ENCODE assay signal across 9 cellular contexts in the genomic region with DNA sequence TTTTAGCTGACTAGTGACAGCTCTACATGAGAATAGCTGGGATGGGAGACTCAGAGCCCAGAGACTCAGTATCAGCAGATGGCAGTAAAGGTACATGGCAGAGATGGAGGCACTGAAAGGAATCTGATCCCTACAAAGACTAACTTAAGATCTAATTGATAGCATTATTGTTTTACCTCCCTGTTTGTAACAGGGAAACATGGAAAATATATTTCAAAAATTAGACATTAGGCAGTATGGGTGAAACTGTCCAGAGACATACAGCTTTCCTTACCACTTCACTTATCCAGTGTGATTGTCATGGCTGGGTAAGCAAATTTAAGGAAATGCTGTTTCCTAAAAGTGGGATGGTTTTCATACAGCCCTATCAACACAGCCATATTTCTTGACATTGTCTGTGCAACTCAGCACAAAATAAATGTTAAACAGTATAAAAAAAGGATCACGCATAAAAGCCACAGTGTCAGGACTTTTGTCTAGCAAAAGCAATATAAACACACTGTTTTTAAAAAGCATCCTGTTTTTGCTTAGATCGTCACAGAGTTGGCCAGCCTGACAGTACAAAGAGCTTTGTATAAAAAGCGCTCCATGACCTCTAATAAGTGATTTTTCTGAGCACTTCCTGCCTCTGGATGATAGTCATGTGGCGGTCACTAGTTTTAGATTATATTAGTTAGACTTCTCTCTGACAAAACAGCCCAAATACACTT.
DNase-seq lines count a peak whose midpoint lies in the region; ATAC-seq and TF ChIP-seq lines count a peak whose summit lies in the region.
"Had no signal": no experiment of that assay in that cellular context is flagged by ENCODE, and none has a peak within 500 bp of the region (broad histone marks: within the 10 kb centered on the region; RNA-seq: fewer than 3 reads in every experiment).

No MANE protein-coding gene starts in this region.

- TF ChIP-seq CTCF in GM12865 (IDR thresholded peaks at IDR 0.05; ENCODE audit: insufficient read depth, low read depth, low read length, missing control alignments) (peak; percentile 58), astrocyte of the cerebellum (IDR thresholded peaks at IDR 0.05; ENCODE audit: low read depth, low read length, missing control alignments) (peak; percentile 86)

- H3K4me3 ChIP-seq in GM12865 (ENCODE audit: low read depth, low read length) (no peak overlapping the region), astrocyte of the cerebellum (ENCODE audit: low read depth, low read length) (no peak overlapping the region)
- H3K4me3 ChIP-seq: SJCRH30 had no signal

- no peak for ATAC-seq in GM21381 (IDR thresholded peaks at IDR 0.05; ENCODE audit: unreplicated experiment)
- ATAC-seq in GM18870 (IDR thresholded peaks at IDR 0.05; ENCODE audit: unreplicated experiment): no peak

- DNase-seq in GM12865 (ENCODE audit: low read depth) (peak; percentile 32), NCI-H1105 (lab: John Stamatoyannopoulos, UW) (peak; percentile 44), astrocyte of the cerebellum (ENCODE audit: low read depth) (peak; percentile 38), kidney glomerular epithelial cell (lab: John Stamatoyannopoulos, UW) (peak; percentile 76), NCI-H187 (lab: John Stamatoyannopoulos, UW) (no peak), germinal center (ENCODE audit: low spot score) (no peak)

- in situ Hi-C loops in astrocyte of the cerebellum (cut with HindIII; ENCODE audit: low sequenced_read_pairs): no loop called here

Comparison
In these comparisons a context has a peak if more than half of its experiments do, and no peak if none do; other contexts are left out.
1. DNase-seq: peak in GM12865 (single experiment), NCI-H1105 (single experiment), astrocyte of the cerebellum (single experiment) and kidney glomerular epithelial cell (single experiment); none in NCI-H187 (0 of 2) and germinal center (single experiment).